9 cellular contexts compared by ENCODE assay signal in the genomic region with DNA sequence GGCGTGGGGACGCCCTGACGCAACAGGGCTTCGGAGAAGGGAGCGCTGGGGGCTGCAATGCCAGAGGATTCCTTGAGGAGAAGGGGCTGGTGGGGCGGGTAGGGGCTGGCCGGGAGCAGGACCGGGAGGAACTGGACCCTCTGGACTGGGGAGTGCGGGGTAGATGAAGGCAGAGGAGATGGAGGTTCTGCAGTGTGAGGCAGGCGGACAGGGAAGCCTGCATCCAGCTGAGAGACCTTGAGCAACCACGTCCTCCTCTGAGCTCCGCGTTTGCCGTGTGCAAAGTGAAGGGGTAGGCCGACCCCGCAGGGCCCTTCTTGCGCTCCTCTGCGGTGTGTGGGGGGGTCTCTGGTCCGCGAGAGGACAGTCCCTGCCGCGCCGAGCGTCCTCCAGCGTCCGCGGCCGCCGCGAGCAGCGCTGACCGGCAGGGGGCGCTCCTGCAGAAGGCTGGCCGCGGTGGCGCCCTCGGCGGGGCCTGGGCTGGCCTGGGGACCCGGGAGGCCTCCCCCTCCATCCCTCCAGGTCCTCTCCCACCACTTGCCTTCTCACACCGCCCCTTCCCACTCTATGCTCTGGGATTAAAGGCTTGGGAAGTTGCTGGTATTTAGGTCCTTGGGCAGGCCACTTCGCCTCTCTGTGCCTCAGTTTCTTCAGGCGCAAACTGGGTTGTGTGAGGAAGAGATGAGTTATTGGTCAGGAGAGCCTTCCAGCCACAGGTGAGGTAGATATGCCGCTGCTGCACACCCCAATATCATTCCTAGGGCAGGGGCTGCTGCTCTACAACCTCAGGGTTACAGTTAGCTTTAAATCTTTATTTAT. TPM values are rescaled to one million over a fixed set of nuclear protein-coding genes. Genes with fewer than 3 reads are reported as not detected.
DNase-seq lines count a peak whose midpoint lies in the region; ATAC-seq lines count a peak whose summit lies in the region.
"Had no signal": no experiment of that assay in that cellular context is flagged by ENCODE, and none has a peak within 500 bp of the region (broad histone marks: within the 10 kb centered on the region; RNA-seq: fewer than 3 reads in every experiment).

No MANE protein-coding gene starts in this region.

- H3K27me3 ChIP-seq in adipocyte (replicated peaks; ENCODE audit: control insufficient read depth, insufficient read depth, low read length) = peaks cover 32% of the 10 kb centered on the region

- H3K4me1 ChIP-seq in adipocyte (ENCODE audit: control insufficient read depth, insufficient read depth, low read length) = peaks cover 5% of the 10 kb centered on the region

- ATAC-seq in left colon = peak; percentile 60
- no peak for ATAC-seq in GM21528 (IDR thresholded peaks at IDR 0.05; ENCODE audit: low FRiP score, unreplicated experiment)

- peaks cover 8% of the 10 kb centered on the region for H3K9me3 ChIP-seq in adipocyte (ENCODE audit: control insufficient read depth, low read length)

- intact Hi-C loops in left colon (cut with DNase I, micrococcal nuclease) = loop anchor here in 1 of 2 donors (10.0 kb wide), 1 partner anchor 143 kb away; no protein-coding TSS in a partner anchor

- H3K9ac ChIP-seq in adipocyte (ENCODE audit: low read length) = no peak overlapping the region

- peak overlapping the region; percentile 67 for H3K4me3 ChIP-seq in adipocyte (ENCODE audit: low read length)

- DNase-seq in stimulated activated CD4-positive, alpha-beta T cell treated with anti-CD3 and anti-CD28 coated beads, Interleukin-12 subunit alpha, Interleukin-12 subunit beta, amount 100 ng/mL, for 4 hours = peak; percentile 31
- no peak for DNase-seq in stimulated activated CD4-positive, alpha-beta T cell treated with anti-CD3 and anti-CD28 coated beads, Interleukin-1b, Interleukin-23, amount 100 ng/mL, for 48 hours
- DNase-seq in adipocyte (ENCODE audit: low read depth) (peak; percentile 55), left colon (peak in 1 of 2 donors; percentile 21), NCI-H2029 treated with DMSO at 0.1 percent for 48 hours (lab: John Stamatoyannopoulos, UW) (no peak), epidermal melanocyte (ENCODE audit: insufficient read length, low spot score) (no peak), NOMO-1 treated with dmso at 0.1 percent for 144 hours (lab: John Stamatoyannopoulos, UW; ENCODE audit: unreplicated experiment) (no peak)

- H3K36me3 ChIP-seq in adipocyte (ENCODE audit: control insufficient read depth, insufficient read depth, low read length, severe bottlenecking) = no peaks in the 10 kb centered on the region

RNA-seq across cellular contexts. Expression of a gene that starts 9.6 kb away (rescaled TPM):
- total RNA-seq in left colon = not detected
- total RNA-seq: pulmonary artery endothelial cell had no signal

RNA-seq across cellular contexts. Expression of a gene that starts 23.3 kb away (rescaled TPM):
- under 1 TPM; 0.39 to 0.95 TPM for total RNA-seq in left colon

Comparison
In these comparisons a context has a peak if more than half of its experiments do, and no peak if none do; other contexts are left out.
1. DNase-seq: peak in stimulated activated CD4-positive, alpha-beta T cell treated with anti-CD3 and anti-CD28 coated beads, Interleukin-12 subunit alpha, Interleukin-12 subunit beta, amount 100 ng/mL, for 4 hours (single experiment) and adipocyte (single experiment); none in stimulated activated CD4-positive, alpha-beta T cell treated with anti-CD3 and anti-CD28 coated beads, Interleukin-1b, Interleukin-23, amount 100 ng/mL, for 48 hours (single experiment), NCI-H2029 treated with DMSO at 0.1 percent for 48 hours (single experiment), epidermal melanocyte (single experiment) and NOMO-1 treated with dmso at 0.1 percent for 144 hours (single experiment).